Comparison of ENCODE assay signal across 19 cellular contexts in genomic region chr17:56142325-56142724, GRCh38. TPM values are rescaled to one million over a fixed set of nuclear protein-coding genes. Genes with fewer than 3 reads are reported as not detected.
DNase-seq lines count a peak whose midpoint lies in the region; ATAC-seq, FAIRE-seq and TF ChIP-seq lines count a peak whose summit lies in the region.
"Had no signal": no experiment of that assay in that cellular context is flagged by ENCODE, and none has a peak within 500 bp of the region (broad histone marks: within the 10 kb centered on the region; RNA-seq: fewer than 3 reads in every experiment).

No MANE protein-coding gene starts in this region.

- TF ChIP-seq CTCF in astrocyte (IDR thresholded peaks at IDR 0.05; ENCODE audit: insufficient read depth, low read depth, low read length) (no peak), foreskin fibroblast (IDR thresholded peaks at IDR 0.05; ENCODE audit: low read depth, low read length) (no peak)

- H3K4me3 ChIP-seq in astrocyte (ENCODE audit: insufficient read depth, low read depth, low read length): no peak overlapping the region
- no peak overlapping the region for H3K4me3 ChIP-seq in foreskin fibroblast (ENCODE audit: low read depth in 1 of 2, low read length in 2 of 2)
- H3K4me3 ChIP-seq: suprapubic skin had no signal

- H3K9ac ChIP-seq in astrocyte (ENCODE audit: low read length): peak overlapping the region; percentile 25

- H3K4me2 ChIP-seq in astrocyte (ENCODE audit: low read length): peak overlapping the region; percentile 72

- DNase-seq in A172 (ENCODE audit: low spot score) (peak; percentile 15), HCEC 1CT (peak; percentile 98), astrocyte (ENCODE audit: low read depth) (peak; percentile 95), foreskin fibroblast (peak; percentile 83 to 86), NCI-H345 (lab: John Stamatoyannopoulos, UW) (no peak), islet precursor cell (no peak), ACHN (no peak)
- DNase-seq: 8988T; activated CD4-positive, alpha-beta T cell treated with anti-CD3 and anti-CD28 coated beads, Interleukin-2, amount 10 ng/mL, durations not matched to agents 24 days and 14 days; activated T-cell treated with anti-CD3 and anti-CD28 coated beads for 4 hours; GDM1; NCI-H1048; Right ventricle myocardium superior; T1000 had no signal

- peaks cover 4% of the 10 kb centered on the region for H3K4me1 Mint-ChIP-seq in astrocyte (ENCODE audit: low read depth, unreplicated experiment)
- H3K4me1 Mint-ChIP-seq: activated CD4-positive, alpha-beta T cell treated with anti-CD3 and anti-CD28 coated beads, Interleukin-2, amount 10 ng/mL, durations not matched to agents 24 days and 14 days had no signal

- no peak overlapping the region for H2AFZ ChIP-seq in astrocyte (ENCODE audit: low read depth, low read length)

- no peak for ATAC-seq in HG03175 (IDR thresholded peaks at IDR 0.05; ENCODE audit: unreplicated experiment)

- no peak overlapping the region for H3K27ac Mint-ChIP-seq in astrocyte (ENCODE audit: unreplicated experiment)
- H3K27ac Mint-ChIP-seq: activated CD4-positive, alpha-beta T cell treated with anti-CD3 and anti-CD28 coated beads, Interleukin-2, amount 10 ng/mL, durations not matched to agents 24 days and 14 days; activated naive CD8-positive, alpha-beta T cell; progenitor cell of endocrine pancreas had no signal

- peaks cover 6% of the 10 kb centered on the region for H3K9me3 Mint-ChIP-seq in astrocyte (ENCODE audit: unreplicated experiment)
- H3K9me3 Mint-ChIP-seq: activated CD4-positive, alpha-beta T cell treated with anti-CD3 and anti-CD28 coated beads, Interleukin-2, amount 10 ng/mL, durations not matched to agents 24 days and 14 days had no signal

- no peaks in the 10 kb centered on the region for H3K79me2 ChIP-seq in astrocyte (ENCODE audit: insufficient read depth, low read length)

- FAIRE-seq in astrocyte (lab: Jason Lieb, UNC): peak; percentile 45
- FAIRE-seq: endothelial cell of umbilical vein had no signal

- H3K27ac ChIP-seq in astrocyte (ENCODE audit: low read depth, low read length): peak overlapping the region; percentile 45
- H3K27ac ChIP-seq: suprapubic skin had no signal

- no peak overlapping the region for H3K4me3 Mint-ChIP-seq in astrocyte (ENCODE audit: unreplicated experiment)
- H3K4me3 Mint-ChIP-seq: activated CD4-positive, alpha-beta T cell treated with anti-CD3 and anti-CD28 coated beads, Interleukin-2, amount 10 ng/mL, durations not matched to agents 24 days and 14 days; activated naive CD8-positive, alpha-beta T cell had no signal

- H3K36me3 ChIP-seq in astrocyte (ENCODE audit: insufficient read depth, low read length): no peaks in the 10 kb centered on the region
- H3K36me3 ChIP-seq: suprapubic skin had no signal

- no peaks in the 10 kb centered on the region for H3K36me3 Mint-ChIP-seq in astrocyte (ENCODE audit: low read depth, unreplicated experiment)
- H3K36me3 Mint-ChIP-seq: activated naive CD8-positive, alpha-beta T cell had no signal

- H3K27me3 Mint-ChIP-seq in astrocyte (ENCODE audit: low read depth, unreplicated experiment): peaks cover 2% of the 10 kb centered on the region
- H3K27me3 Mint-ChIP-seq: activated naive CD8-positive, alpha-beta T cell had no signal

- H4K20me1 ChIP-seq in astrocyte (ENCODE audit: insufficient read depth, low read length): no peaks in the 10 kb centered on the region

- in situ Hi-C loops in ACHN (cut with HindIII; ENCODE audit: low pct_ligation_motif_present, low pct_unique_long_range_greater_than_20kb, low sequenced_read_pairs): no loop called here

- H3K9me3 ChIP-seq in astrocyte (ENCODE audit: insufficient read depth, low read depth, low read length): no peaks in the 10 kb centered on the region
- H3K9me3 ChIP-seq: suprapubic skin had no signal

- no peaks in the 10 kb centered on the region for H3K27me3 ChIP-seq in astrocyte (ENCODE audit: insufficient read depth, low read length)
- H3K27me3 ChIP-seq: suprapubic skin had no signal

- peaks cover 20% of the 10 kb centered on the region for H3K4me1 ChIP-seq in astrocyte (ENCODE audit: insufficient read depth, low read length)
- H3K4me1 ChIP-seq: suprapubic skin had no signal

RNA-seq across cellular contexts. Expression of gene ANKFN1, which starts 10.9 kb away (rescaled TPM):
- 0.67 TPM in 1 of 2 replicates, not detected in the other for total RNA-seq in A172 (2014; rRNA removed; shearing (Covaris generic))
- not detected in 2 replicates for total RNA-seq in astrocyte
- total RNA-seq: activated CD4-positive, alpha-beta T cell treated with anti-CD3 and anti-CD28 coated beads, Interleukin-2, amount 10 ng/mL, durations not matched to agents 24 days and 14 days; endothelial cell of umbilical vein; progenitor cell of endocrine pancreas; Right ventricle myocardium superior had no signal

Comparison
In these comparisons a context has a peak if more than half of its experiments do, and no peak if none do; other contexts are left out.
1. DNase-seq: peak in A172 (single experiment), HCEC 1CT (single experiment), astrocyte (single experiment) and foreskin fibroblast (2 of 2); none in NCI-H345 (single experiment), islet precursor cell (single experiment) and ACHN (single experiment).